ENCODE assay signal across 8 cellular contexts in genomic region chr11:111736191-111736590, GRCh38. TPM values are rescaled to one million over a fixed set of nuclear protein-coding genes. Genes with fewer than 3 reads are reported as not detected.
DNase-seq lines count a peak whose midpoint lies in the region; ATAC-seq and TF ChIP-seq lines count a peak whose summit lies in the region.

No MANE protein-coding gene starts in this region.

- H3K27me3 ChIP-seq in lung (ENCODE audit: control insufficient read depth, insufficient read depth), result no peaks in the 10 kb centered on the region
- H3K27me3 ChIP-seq in thoracic aorta (replicated peaks; ENCODE audit: insufficient read depth), result no peaks in the 10 kb centered on the region

- peaks cover 8 to 40% of the 10 kb centered on the region in 2 donors for H3K4me1 ChIP-seq in lung (ENCODE audit: control insufficient read depth in 2 of 2, insufficient read depth in 2 of 2, low read length in 2 of 2)
- peaks cover 60 to 80% of the 10 kb centered on the region in 2 donors for H3K4me1 ChIP-seq in thoracic aorta (ENCODE audit: control insufficient read depth in 1 of 2, low read depth in 2 of 2)

- H3K4me3 ChIP-seq in choroid plexus epithelial cell (ENCODE audit: low read depth, low read length) (no peak overlapping the region), lung (no peak overlapping the region), thoracic aorta (peak overlapping the region; percentile 64)

- H3K9me3 ChIP-seq in lung (ENCODE audit: control insufficient read depth in 2 of 2, insufficient read depth in 1 of 2, low read length in 1 of 2) (no peaks in the 10 kb centered on the region), thoracic aorta (no peaks in the 10 kb centered on the region)

- TF ChIP-seq CTCF in choroid plexus epithelial cell (conservative IDR thresholded peaks at IDR 0.05; ENCODE audit: low read depth, low read length) (no peak), lung (IDR thresholded peaks at IDR 0.05; ENCODE audit: control extremely low read depth, extremely low read depth) (no peak), thoracic aorta (IDR thresholded peaks at IDR 0.05) (no peak)

- ATAC-seq in lung (ENCODE audit: insufficient read depth, low FRiP score) (no peak), thoracic aorta (ENCODE audit: insufficient number of reproducible peaks, low FRiP score, low read depth) (no peak), GM21515 (IDR thresholded peaks at IDR 0.05; ENCODE audit: unreplicated experiment) (no peak), left colon (no peak), GM18909 (IDR thresholded peaks at IDR 0.05; ENCODE audit: poor library complexity, unreplicated experiment) (no peak)

- intact Hi-C loops in left colon (cut with DNase I, micrococcal nuclease), result no loop called here

- DNase-seq in M059J (ENCODE audit: low read depth) (peak; percentile 77), choroid plexus epithelial cell (ENCODE audit: low read depth) (peak; percentile 68), lung (ENCODE audit: low spot score) (no peak), thoracic aorta (ENCODE audit: low spot score) (no peak), left colon (no peak), ureter (ENCODE audit: low spot score) (no peak)

- peaks cover 7 to 8% of the 10 kb centered on the region in 2 donors for H3K36me3 ChIP-seq in lung (ENCODE audit: control insufficient read depth in 2 of 2, insufficient read depth in 2 of 2, low read length in 2 of 2)
- H3K36me3 ChIP-seq in thoracic aorta, result peaks cover 7% of the 10 kb centered on the region

- WGBS in lung, 2 donors, result 58 to 80% methylated on average over 11 of the region's 11 CpGs

- peak overlapping the region; percentile 91 to 97 for H3K27ac ChIP-seq in lung (ENCODE audit: low read depth in 1 of 2, low read length in 1 of 2)
- H3K27ac ChIP-seq in thoracic aorta, result peak overlapping the region; percentile 85 to 95

RNA-seq across cellular contexts. Expression of gene PPP2R1B, which starts 30.0 kb away (rescaled TPM):
- total RNA-seq in M059J (2014; rRNA removed; shearing (Covaris generic)), result 46.0 and 46.3 TPM in 2 replicates
- 10 to 100 TPM; 30.0 to 71.5 TPM for total RNA-seq in lung
- polyA plus RNA-seq in lung, result 10 to 100 TPM in 1 of 2 donors, 1 to 10 TPM in 1; 8.3 to 10.9 TPM
- total RNA-seq in thoracic aorta, result 10 to 100 TPM; 22.5 to 34.5 TPM
- 10 to 100 TPM; 45.3 to 45.8 TPM for total RNA-seq in left colon
- 27.5 TPM for total RNA-seq in ureter

Comparison
In these comparisons a context has a peak if more than half of its experiments do, and no peak if none do; other contexts are left out.
1. DNase-seq: peak in M059J (single experiment) and choroid plexus epithelial cell (single experiment); none in lung (single experiment), thoracic aorta (single experiment), left colon (0 of 2) and ureter (single experiment).